30 cellular contexts compared by ENCODE assay signal in genomic region chr3:12861611-12862010, GRCh38.
"Had no signal": no experiment of that assay in that cellular context is flagged by ENCODE, and none has a peak within 500 bp of the region (broad histone marks: within the 10 kb centered on the region; RNA-seq: fewer than 3 reads in every experiment).

No MANE protein-coding gene starts in this region.

- ATAC-seq: activated CD4-positive, alpha-beta T cell treated with anti-CD3 and anti-CD28 coated beads for 36 hours; activated CD8-positive, alpha-beta T cell treated with anti-CD3 and anti-CD28 coated beads, Interleukin-2, amount 10 ng/mL, durations not matched to agents 7 days and 5 days; activated naive CD8-positive, alpha-beta T cell treated with anti-CD3 and anti-CD28 coated beads, Interleukin-2, amount 50 U/mL, for 24 hours; activated T-cell treated with anti-CD3 and anti-CD28 coated beads, Interleukin-2, amount 50 U/mL, for 72 hours; body of pancreas; effector memory CD8-positive, alpha-beta T cell; gastroesophageal sphincter had no signal

- DNase-seq: activated CD4-positive, alpha-beta memory T cell treated with anti-CD3 and anti-CD28 coated beads for 36 hours; activated CD4-positive, alpha-beta T cell treated with anti-CD3 and anti-CD28 coated beads for 36 hours; activated CD4-positive, alpha-beta T cell treated with anti-CD3 and anti-CD28 coated beads, Interleukin-2, amount 10 ng/mL, durations not matched to agents 24 days and 14 days; activated CD4-positive, CD25-positive, alpha-beta regulatory T cell; activated CD4-positive, CD25-positive, alpha-beta regulatory T cell treated with anti-CD3 and anti-CD28 coated beads, Interleukin-2, amount 50 U/mL, for 72 hours; activated CD8-positive, alpha-beta memory T cell treated with anti-CD3 and anti-CD28 coated beads, Interleukin-2, amount 10 ng/mL, durations not matched to agents 7 days and 5 days; activated CD8-positive, alpha-beta memory T cell treated with anti-CD3 and anti-CD28 coated beads, Interleukin-2, amount 50 U/mL, for 4 hours; activated CD8-positive, alpha-beta T cell treated with anti-CD3 and anti-CD28 coated beads, Interleukin-2, amount 10 ng/mL, durations not matched to agents 7 days and 5 days; activated gamma-delta T cell; activated naive CD4-positive, alpha-beta T cell treated with anti-CD3 and anti-CD28 coated beads for 36 hours; activated naive CD8-positive, alpha-beta T cell treated with anti-CD3 and anti-CD28 coated beads for 36 hours; activated naive CD8-positive, alpha-beta T cell treated with anti-CD3 and anti-CD28 coated beads, Interleukin-2, amount 50 U/mL, for 24 hours; activated T-cell treated with anti-CD3 and anti-CD28 coated beads, Interleukin-2, amount 50 U/mL, for 24 hours; activated T-cell treated with anti-CD3 and anti-CD28 coated beads, Interleukin-2, amount 50 U/mL, for 72 hours; adrenal gland; amygdala; aorta; body of pancreas; caudate nucleus; cortex of kidney; dermis blood vessel endothelial cell; effector CD4-positive, alpha-beta T cell; effector memory CD8-positive, alpha-beta T cell; esophagus squamous epithelium; foreskin melanocyte; T-helper 2 cell had no signal

- H3K9me3 ChIP-seq: adrenal gland, body of pancreas had no signal

- H3K27ac ChIP-seq: adrenal gland, body of pancreas, epithelial cell of prostate, esophagus squamous epithelium, gastroesophageal sphincter had no signal

- H3K36me3 ChIP-seq: adrenal gland, esophagus squamous epithelium, gastroesophageal sphincter had no signal

- H3K27me3 ChIP-seq: adrenal gland, body of pancreas, esophagus squamous epithelium, gastroesophageal sphincter had no signal

- H3K4me1 ChIP-seq: adrenal gland, body of pancreas, gastroesophageal sphincter had no signal

- H3K4me3 ChIP-seq: adrenal gland, body of pancreas, esophagus squamous epithelium, gastroesophageal sphincter had no signal

- FAIRE-seq: colon, endothelial cell of umbilical vein had no signal
